ENCODE assay signal across 1 cellular context in genomic region chr3:128177865-128178264, GRCh38.
TF ChIP-seq lines count a peak whose summit lies in the region.

No MANE protein-coding gene starts in this region.

TF ChIP-seq in SK-N-SH, 30 proteins besides CTCF, POLR2A, EP300 and RAD21 (continued from another document):
- no peak for TF ChIP-seq NFIC (IDR thresholded peaks at IDR 0.05; ENCODE audit: borderline replicate concordance)
- no peak for TF ChIP-seq ELF1 (IDR thresholded peaks at IDR 0.05)
- TF ChIP-seq NRF1 (IDR thresholded peaks at IDR 0.05; ENCODE audit: low read depth, low read length): no peak
- TF ChIP-seq USF1 (IDR thresholded peaks at IDR 0.05; ENCODE audit: borderline replicate concordance, low read depth): no peak
- no peak for TF ChIP-seq SMC3 (IDR thresholded peaks at IDR 0.05; ENCODE audit: low read depth, low read length)
- no peak for TF ChIP-seq RCOR1 (IDR thresholded peaks at IDR 0.05; ENCODE audit: low read length)
- no peak for TF ChIP-seq GABPA (IDR thresholded peaks at IDR 0.05; ENCODE audit: low read depth)
- TF ChIP-seq YY1 (IDR thresholded peaks at IDR 0.05; ENCODE audit: low read depth): no peak
- TF ChIP-seq FOXJ3 (CRISPR knock-in tag; IDR thresholded peaks at IDR 0.05): no peak
- no peak for TF ChIP-seq RXRA (IDR thresholded peaks at IDR 0.05; ENCODE audit: borderline replicate concordance, low read depth)
- no peak for TF ChIP-seq USF2 (IDR thresholded peaks at IDR 0.05; ENCODE audit: borderline replicate concordance, low read depth, low read length)
- TF ChIP-seq PBX3 (IDR thresholded peaks at IDR 0.05): no peak
